Comparison of ENCODE assay signal across 1 cellular context in the genomic region with DNA sequence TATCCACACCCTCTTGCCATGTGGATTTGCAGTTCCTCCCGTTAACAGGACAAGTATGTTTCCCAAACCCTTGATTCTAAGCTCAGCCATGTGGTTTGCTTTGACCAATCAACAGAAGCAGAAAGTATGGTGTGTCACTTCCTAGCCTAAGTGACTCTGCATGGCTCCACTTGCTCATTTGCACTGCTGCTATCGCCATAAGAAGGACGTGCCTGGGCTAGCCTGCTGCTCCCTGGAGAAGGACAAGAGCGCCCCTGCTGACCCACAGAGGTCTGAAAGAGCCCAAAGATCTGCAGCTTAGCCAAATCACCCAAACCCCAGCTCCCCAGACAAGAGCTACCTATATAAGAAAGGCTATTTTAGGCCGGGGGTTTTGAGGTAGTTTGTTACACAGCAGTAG.
TF ChIP-seq lines count a peak whose summit lies in the region.

No MANE protein-coding gene starts in this region.

TF ChIP-seq in GM23338, 12 proteins besides CTCF, POLR2A, EP300 and RAD21:
- TF ChIP-seq, protein P1, sequence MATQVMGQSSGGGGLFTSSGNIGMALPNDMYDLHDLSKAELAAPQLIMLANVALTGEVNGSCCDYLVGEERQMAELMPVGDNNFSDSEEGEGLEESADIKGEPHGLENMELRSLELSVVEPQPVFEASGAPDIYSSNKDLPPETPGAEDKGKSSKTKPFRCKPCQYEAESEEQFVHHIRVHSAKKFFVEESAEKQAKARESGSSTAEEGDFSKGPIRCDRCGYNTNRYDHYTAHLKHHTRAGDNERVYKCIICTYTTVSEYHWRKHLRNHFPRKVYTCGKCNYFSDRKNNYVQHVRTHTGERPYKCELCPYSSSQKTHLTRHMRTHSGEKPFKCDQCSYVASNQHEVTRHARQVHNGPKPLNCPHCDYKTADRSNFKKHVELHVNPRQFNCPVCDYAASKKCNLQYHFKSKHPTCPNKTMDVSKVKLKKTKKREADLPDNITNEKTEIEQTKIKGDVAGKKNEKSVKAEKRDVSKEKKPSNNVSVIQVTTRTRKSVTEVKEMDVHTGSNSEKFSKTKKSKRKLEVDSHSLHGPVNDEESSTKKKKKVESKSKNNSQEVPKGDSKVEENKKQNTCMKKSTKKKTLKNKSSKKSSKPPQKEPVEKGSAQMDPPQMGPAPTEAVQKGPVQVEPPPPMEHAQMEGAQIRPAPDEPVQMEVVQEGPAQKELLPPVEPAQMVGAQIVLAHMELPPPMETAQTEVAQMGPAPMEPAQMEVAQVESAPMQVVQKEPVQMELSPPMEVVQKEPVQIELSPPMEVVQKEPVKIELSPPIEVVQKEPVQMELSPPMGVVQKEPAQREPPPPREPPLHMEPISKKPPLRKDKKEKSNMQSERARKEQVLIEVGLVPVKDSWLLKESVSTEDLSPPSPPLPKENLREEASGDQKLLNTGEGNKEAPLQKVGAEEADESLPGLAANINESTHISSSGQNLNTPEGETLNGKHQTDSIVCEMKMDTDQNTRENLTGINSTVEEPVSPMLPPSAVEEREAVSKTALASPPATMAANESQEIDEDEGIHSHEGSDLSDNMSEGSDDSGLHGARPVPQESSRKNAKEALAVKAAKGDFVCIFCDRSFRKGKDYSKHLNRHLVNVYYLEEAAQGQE (IDR thresholded peaks at IDR 0.05; ENCODE audit: unreplicated experiment): no peak
- TF ChIP-seq EZH2phosphoT487 (IDR thresholded peaks at IDR 0.05; ENCODE audit: unreplicated experiment) (no peak), ZNF331 (CRISPR knock-in tag; IDR thresholded peaks at IDR 0.05; ENCODE audit: low read depth) (no peak), NANOG (IDR thresholded peaks at IDR 0.05; ENCODE audit: borderline replicate concordance) (no peak), POLR2AphosphoS5 (IDR thresholded peaks at IDR 0.05; ENCODE audit: low read depth) (no peak)
- TF ChIP-seq, protein P2, sequence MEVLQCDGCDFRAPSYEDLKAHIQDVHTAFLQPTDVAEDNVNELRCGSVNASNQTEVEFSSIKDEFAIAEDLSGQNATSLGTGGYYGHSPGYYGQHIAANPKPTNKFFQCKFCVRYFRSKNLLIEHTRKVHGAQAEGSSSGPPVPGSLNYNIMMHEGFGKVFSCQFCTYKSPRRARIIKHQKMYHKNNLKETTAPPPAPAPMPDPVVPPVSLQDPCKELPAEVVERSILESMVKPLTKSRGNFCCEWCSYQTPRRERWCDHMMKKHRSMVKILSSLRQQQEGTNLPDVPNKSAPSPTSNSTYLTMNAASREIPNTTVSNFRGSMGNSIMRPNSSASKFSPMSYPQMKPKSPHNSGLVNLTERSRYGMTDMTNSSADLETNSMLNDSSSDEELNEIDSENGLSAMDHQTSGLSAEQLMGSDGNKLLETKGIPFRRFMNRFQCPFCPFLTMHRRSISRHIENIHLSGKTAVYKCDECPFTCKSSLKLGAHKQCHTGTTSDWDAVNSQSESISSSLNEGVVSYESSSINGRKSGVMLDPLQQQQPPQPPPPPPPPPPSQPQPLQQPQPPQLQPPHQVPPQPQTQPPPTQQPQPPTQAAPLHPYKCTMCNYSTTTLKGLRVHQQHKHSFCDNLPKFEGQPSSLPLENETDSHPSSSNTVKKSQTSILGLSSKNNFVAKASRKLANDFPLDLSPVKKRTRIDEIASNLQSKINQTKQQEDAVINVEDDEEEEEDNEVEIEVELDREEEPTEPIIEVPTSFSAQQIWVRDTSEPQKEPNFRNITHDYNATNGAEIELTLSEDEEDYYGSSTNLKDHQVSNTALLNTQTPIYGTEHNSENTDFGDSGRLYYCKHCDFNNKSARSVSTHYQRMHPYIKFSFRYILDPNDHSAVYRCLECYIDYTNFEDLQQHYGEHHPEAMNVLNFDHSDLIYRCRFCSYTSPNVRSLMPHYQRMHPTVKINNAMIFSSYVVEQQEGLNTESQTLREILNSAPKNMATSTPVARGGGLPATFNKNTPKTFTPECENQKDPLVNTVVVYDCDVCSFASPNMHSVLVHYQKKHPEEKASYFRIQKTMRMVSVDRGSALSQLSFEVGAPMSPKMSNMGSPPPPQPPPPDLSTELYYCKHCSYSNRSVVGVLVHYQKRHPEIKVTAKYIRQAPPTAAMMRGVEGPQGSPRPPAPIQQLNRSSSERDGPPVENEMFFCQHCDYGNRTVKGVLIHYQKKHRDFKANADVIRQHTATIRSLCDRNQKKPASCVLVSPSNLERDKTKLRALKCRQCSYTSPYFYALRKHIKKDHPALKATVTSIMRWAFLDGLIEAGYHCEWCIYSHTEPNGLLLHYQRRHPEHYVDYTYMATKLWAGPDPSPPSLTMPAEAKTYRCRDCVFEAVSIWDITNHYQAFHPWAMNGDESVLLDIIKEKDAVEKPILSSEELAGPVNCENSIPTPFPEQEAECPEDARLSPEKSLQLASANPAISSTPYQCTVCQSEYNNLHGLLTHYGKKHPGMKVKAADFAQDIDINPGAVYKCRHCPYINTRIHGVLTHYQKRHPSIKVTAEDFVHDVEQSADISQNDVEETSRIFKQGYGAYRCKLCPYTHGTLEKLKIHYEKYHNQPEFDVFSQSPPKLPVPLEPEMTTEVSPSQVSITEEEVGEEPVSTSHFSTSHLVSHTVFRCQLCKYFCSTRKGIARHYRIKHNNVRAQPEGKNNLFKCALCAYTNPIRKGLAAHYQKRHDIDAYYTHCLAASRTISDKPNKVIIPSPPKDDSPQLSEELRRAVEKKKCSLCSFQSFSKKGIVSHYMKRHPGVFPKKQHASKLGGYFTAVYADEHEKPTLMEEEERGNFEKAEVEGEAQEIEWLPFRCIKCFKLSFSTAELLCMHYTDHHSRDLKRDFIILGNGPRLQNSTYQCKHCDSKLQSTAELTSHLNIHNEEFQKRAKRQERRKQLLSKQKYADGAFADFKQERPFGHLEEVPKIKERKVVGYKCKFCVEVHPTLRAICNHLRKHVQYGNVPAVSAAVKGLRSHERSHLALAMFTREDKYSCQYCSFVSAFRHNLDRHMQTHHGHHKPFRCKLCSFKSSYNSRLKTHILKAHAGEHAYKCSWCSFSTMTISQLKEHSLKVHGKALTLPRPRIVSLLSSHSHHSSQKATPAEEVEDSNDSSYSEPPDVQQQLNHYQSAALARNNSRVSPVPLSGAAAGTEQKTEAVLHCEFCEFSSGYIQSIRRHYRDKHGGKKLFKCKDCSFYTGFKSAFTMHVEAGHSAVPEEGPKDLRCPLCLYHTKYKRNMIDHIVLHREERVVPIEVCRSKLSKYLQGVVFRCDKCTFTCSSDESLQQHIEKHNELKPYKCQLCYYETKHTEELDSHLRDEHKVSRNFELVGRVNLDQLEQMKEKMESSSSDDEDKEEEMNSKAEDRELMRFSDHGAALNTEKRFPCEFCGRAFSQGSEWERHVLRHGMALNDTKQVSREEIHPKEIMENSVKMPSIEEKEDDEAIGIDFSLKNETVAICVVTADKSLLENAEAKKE (CRISPR knock-in tag; IDR thresholded peaks at IDR 0.05): no peak
TF ChIP-seq in GM23338: peak in this region for 0.
